ENCODE assay signal across 36 cellular contexts in the genomic region with DNA sequence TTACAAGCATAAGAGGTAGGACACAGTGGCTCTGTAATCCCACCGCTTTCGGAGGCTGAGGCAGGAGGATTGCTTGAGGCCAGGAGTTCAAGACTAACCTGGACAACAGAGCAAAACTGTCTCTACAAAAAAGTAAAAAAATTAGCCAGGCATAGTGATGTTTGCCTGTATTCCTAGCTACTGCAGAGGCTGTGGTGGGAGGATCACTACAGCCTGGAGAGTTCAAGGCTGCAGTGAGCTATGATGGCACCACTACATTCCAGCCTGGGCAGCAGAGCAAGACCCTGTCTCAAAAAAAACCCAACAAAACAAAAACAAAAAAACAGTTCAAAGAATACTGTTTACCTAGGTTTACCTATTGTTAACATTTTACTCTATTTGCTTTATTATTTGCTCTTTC.
"Had no signal": no experiment of that assay in that cellular context is flagged by ENCODE, and none has a peak within 500 bp of the region (broad histone marks: within the 10 kb centered on the region; RNA-seq: fewer than 3 reads in every experiment).

No MANE protein-coding gene starts in this region.

- H3K9me3 ChIP-seq: adrenal gland, body of pancreas, esophagus muscularis mucosa, gastrocnemius medialis, heart left ventricle had no signal

- ATAC-seq: activated CD4-positive, alpha-beta T cell treated with anti-CD3 and anti-CD28 coated beads for 36 hours; activated CD8-positive, alpha-beta memory T cell treated with anti-CD3 and anti-CD28 coated beads, Interleukin-2, amount 10 ng/mL, durations not matched to agents 7 days and 5 days; activated CD8-positive, alpha-beta T cell treated with anti-CD3 and anti-CD28 coated beads, Interleukin-2, amount 10 ng/mL, durations not matched to agents 7 days and 5 days; activated naive CD8-positive, alpha-beta T cell treated with anti-CD3 and anti-CD28 coated beads, Interleukin-2, amount 50 U/mL, for 24 hours; body of pancreas; effector memory CD8-positive, alpha-beta T cell; foreskin keratinocyte; gastrocnemius medialis; heart left ventricle; T-helper 17 cell had no signal

- H3K4me3 Mint-ChIP-seq: activated CD4-positive, alpha-beta memory T cell treated with anti-CD3 and anti-CD28 coated beads for 36 hours; activated CD4-positive, alpha-beta T cell treated with anti-CD3 and anti-CD28 coated beads for 36 hours; activated CD4-positive, alpha-beta T cell treated with anti-CD3 and anti-CD28 coated beads, Interleukin-2, amount 10 ng/mL, durations not matched to agents 24 days and 14 days; activated CD8-positive, alpha-beta memory T cell treated with anti-CD3 and anti-CD28 coated beads, Interleukin-2, amount 10 ng/mL, durations not matched to agents 7 days and 5 days; activated CD8-positive, alpha-beta T cell treated with anti-CD3 and anti-CD28 coated beads, Interleukin-2, amount 10 ng/mL, durations not matched to agents 7 days and 5 days; activated naive CD4-positive, alpha-beta T cell treated with anti-CD3 and anti-CD28 coated beads for 36 hours; activated naive CD4-positive, alpha-beta T cell treated with anti-CD3 and anti-CD28 coated beads, Interleukin-2, amount 50 U/mL, for 24 hours; activated naive CD8-positive, alpha-beta T cell treated with anti-CD3 and anti-CD28 coated beads for 36 hours; activated naive CD8-positive, alpha-beta T cell treated with anti-CD3 and anti-CD28 coated beads, Interleukin-2, amount 50 U/mL, for 24 hours; activated T-helper 1 cell treated with anti-CD3 and anti-CD28 coated beads, Interleukin-12 subunit alpha, Interleukin-12 subunit beta, Interleukin-2, Interleukin-4 antibody, amounts not matched to agents 30 ng/mL and 10 ng/mL and 1 ng/mL, durations not matched to agents 14 hours and 24 hours and 36 hours; effector memory CD8-positive, alpha-beta T cell; T-helper 17 cell; T-helper 2 cell treated with Interferon-gamma antibody and Interleukin-4, amounts not matched to agents 5 μg/mL and 100 μg/mL, for 36 hours had no signal

- H3K27me3 ChIP-seq: adrenal gland, body of pancreas, esophagus muscularis mucosa, foreskin keratinocyte, gastrocnemius medialis, heart left ventricle had no signal

- H3K4me1 Mint-ChIP-seq: activated CD8-positive, alpha-beta memory T cell treated with anti-CD3 and anti-CD28 coated beads, Interleukin-2, amount 10 ng/mL, durations not matched to agents 7 days and 5 days; activated naive CD4-positive, alpha-beta T cell treated with anti-CD3 and anti-CD28 coated beads, Interleukin-2, amount 50 U/mL, for 24 hours had no signal

- H3K4me3 ChIP-seq: adrenal gland, body of pancreas, esophagus muscularis mucosa, gastrocnemius medialis, heart left ventricle had no signal

- H3K27ac Mint-ChIP-seq: activated CD4-positive, alpha-beta memory T cell treated with anti-CD3 and anti-CD28 coated beads for 36 hours; activated CD4-positive, alpha-beta T cell treated with anti-CD3 and anti-CD28 coated beads for 36 hours; activated CD4-positive, alpha-beta T cell treated with anti-CD3 and anti-CD28 coated beads, Interleukin-2, amount 10 ng/mL, durations not matched to agents 24 days and 14 days; activated CD8-positive, alpha-beta memory T cell treated with anti-CD3 and anti-CD28 coated beads, Interleukin-2, amount 10 ng/mL, durations not matched to agents 7 days and 5 days; activated CD8-positive, alpha-beta T cell treated with anti-CD3 and anti-CD28 coated beads, Interleukin-2, amount 10 ng/mL, durations not matched to agents 7 days and 5 days; activated naive CD4-positive, alpha-beta T cell treated with anti-CD3 and anti-CD28 coated beads for 36 hours; activated naive CD4-positive, alpha-beta T cell treated with anti-CD3 and anti-CD28 coated beads, Interleukin-2, amount 50 U/mL, for 24 hours; activated naive CD8-positive, alpha-beta T cell treated with anti-CD3 and anti-CD28 coated beads for 36 hours; activated naive CD8-positive, alpha-beta T cell treated with anti-CD3 and anti-CD28 coated beads, Interleukin-2, amount 50 U/mL, for 24 hours; activated T-helper 1 cell treated with anti-CD3 and anti-CD28 coated beads, Interleukin-12 subunit alpha, Interleukin-12 subunit beta, Interleukin-2, Interleukin-4 antibody, amounts not matched to agents 30 ng/mL and 10 ng/mL and 1 ng/mL, durations not matched to agents 14 hours and 24 hours and 36 hours; activated T-helper 2 cell treated with anti-CD3 and anti-CD28 coated beads, Interferon-gamma antibody, Interleukin-2, Interleukin-4, amounts not matched to agents 10 μg/mL and 5 μg/mL and 100 μg/mL, durations not matched to agents 14 hours and 24 hours and 36 hours; effector memory CD8-positive, alpha-beta T cell; T-helper 17 cell; T-helper 2 cell treated with Interferon-gamma antibody and Interleukin-4, amounts not matched to agents 5 μg/mL and 100 μg/mL, for 36 hours had no signal

- H3K27me3 Mint-ChIP-seq: activated CD4-positive, alpha-beta T cell treated with anti-CD3 and anti-CD28 coated beads for 36 hours; activated CD4-positive, alpha-beta T cell treated with anti-CD3 and anti-CD28 coated beads, Interleukin-2, amount 10 ng/mL, durations not matched to agents 24 days and 14 days; activated naive CD8-positive, alpha-beta T cell treated with anti-CD3 and anti-CD28 coated beads for 36 hours; activated naive CD8-positive, alpha-beta T cell treated with anti-CD3 and anti-CD28 coated beads, Interleukin-2, amount 50 U/mL, for 24 hours had no signal

- H3K36me3 ChIP-seq: adrenal gland, esophagus muscularis mucosa, gastrocnemius medialis, heart left ventricle, WERI-Rb-1 had no signal

- DNase-seq: activated CD4-positive, alpha-beta memory T cell treated with anti-CD3 and anti-CD28 coated beads for 36 hours; activated CD4-positive, alpha-beta T cell treated with anti-CD3 and anti-CD28 coated beads for 36 hours; activated CD4-positive, alpha-beta T cell treated with anti-CD3 and anti-CD28 coated beads, Interleukin-2, amount 10 ng/mL, durations not matched to agents 24 days and 14 days; activated CD4-positive, CD25-positive, alpha-beta regulatory T cell; activated CD4-positive, CD25-positive, alpha-beta regulatory T cell treated with anti-CD3 and anti-CD28 coated beads, Interleukin-2, amount 50 U/mL, for 72 hours; activated CD8-positive, alpha-beta memory T cell treated with anti-CD3 and anti-CD28 coated beads, Interleukin-2, amount 10 ng/mL, durations not matched to agents 7 days and 5 days; activated CD8-positive, alpha-beta memory T cell treated with anti-CD3 and anti-CD28 coated beads, Interleukin-2, amount 50 U/mL, for 4 hours; activated CD8-positive, alpha-beta T cell treated with anti-CD3 and anti-CD28 coated beads, Interleukin-2, amount 10 ng/mL, durations not matched to agents 7 days and 5 days; activated effector memory CD4-positive, alpha-beta T cell treated with anti-CD3 and anti-CD28 coated beads, Interleukin-2, amount 50 U/mL, for 16 hours; activated naive CD4-positive, alpha-beta T cell treated with anti-CD3 and anti-CD28 coated beads for 36 hours; activated naive CD8-positive, alpha-beta T cell treated with anti-CD3 and anti-CD28 coated beads for 36 hours; activated naive CD8-positive, alpha-beta T cell treated with anti-CD3 and anti-CD28 coated beads, Interleukin-2, amount 50 U/mL, for 24 hours; activated T-cell treated with anti-CD3 and anti-CD28 coated beads, Interleukin-2, amount 50 U/mL, for 1 hour; activated T-cell treated with anti-CD3 and anti-CD28 coated beads, Interleukin-2, amount 50 U/mL, for 48 hours; adrenal gland; amygdala; aorta; body of pancreas; caudate nucleus; cortex of kidney; dermis blood vessel endothelial cell; effector CD4-positive, alpha-beta T cell; effector memory CD8-positive, alpha-beta T cell; erythroblast; foreskin keratinocyte; gastrocnemius medialis; glutamatergic neuron; heart left ventricle; T-helper 17 cell; T1000; WERI-Rb-1 had no signal

- H3K9me3 Mint-ChIP-seq: activated CD4-positive, alpha-beta memory T cell treated with anti-CD3 and anti-CD28 coated beads for 36 hours; activated CD4-positive, alpha-beta T cell treated with anti-CD3 and anti-CD28 coated beads, Interleukin-2, amount 10 ng/mL, durations not matched to agents 24 days and 14 days; activated naive CD4-positive, alpha-beta T cell treated with anti-CD3 and anti-CD28 coated beads for 36 hours; activated naive CD4-positive, alpha-beta T cell treated with anti-CD3 and anti-CD28 coated beads, Interleukin-2, amount 50 U/mL, for 24 hours; activated naive CD8-positive, alpha-beta T cell treated with anti-CD3 and anti-CD28 coated beads for 36 hours; activated naive CD8-positive, alpha-beta T cell treated with anti-CD3 and anti-CD28 coated beads, Interleukin-2, amount 50 U/mL, for 24 hours; activated T-helper 1 cell treated with anti-CD3 and anti-CD28 coated beads, Interleukin-12 subunit alpha, Interleukin-12 subunit beta, Interleukin-2, Interleukin-4 antibody, amounts not matched to agents 30 ng/mL and 10 ng/mL and 1 ng/mL, durations not matched to agents 14 hours and 24 hours and 36 hours; activated T-helper 2 cell treated with anti-CD3 and anti-CD28 coated beads, Interferon-gamma antibody, Interleukin-2, Interleukin-4, amounts not matched to agents 10 μg/mL and 5 μg/mL and 100 μg/mL, durations not matched to agents 14 hours and 24 hours and 36 hours; effector memory CD8-positive, alpha-beta T cell; T-helper 2 cell treated with Interferon-gamma antibody and Interleukin-4, amounts not matched to agents 5 μg/mL and 100 μg/mL, for 36 hours had no signal

- H3K36me3 Mint-ChIP-seq: activated CD4-positive, alpha-beta memory T cell treated with anti-CD3 and anti-CD28 coated beads for 36 hours; activated CD8-positive, alpha-beta memory T cell treated with anti-CD3 and anti-CD28 coated beads, Interleukin-2, amount 10 ng/mL, durations not matched to agents 7 days and 5 days; activated naive CD4-positive, alpha-beta T cell treated with anti-CD3 and anti-CD28 coated beads, Interleukin-2, amount 50 U/mL, for 24 hours; activated naive CD8-positive, alpha-beta T cell treated with anti-CD3 and anti-CD28 coated beads for 36 hours had no signal

- H3K27ac ChIP-seq: body of pancreas, foreskin keratinocyte, gastrocnemius medialis, WERI-Rb-1 had no signal

- H3K4me1 ChIP-seq: foreskin keratinocyte had no signal
